Comparison of ENCODE assay signal across 28 cellular contexts in genomic region chr1:21584096-21584495, GRCh38.
"Had no signal": no experiment of that assay in that cellular context is flagged by ENCODE, and none has a peak within 500 bp of the region (broad histone marks: within the 10 kb centered on the region; RNA-seq: fewer than 3 reads in every experiment).

No MANE protein-coding gene starts in this region.

- H3K36me3 ChIP-seq: breast epithelium, cardiac muscle cell, colonic mucosa, esophagus squamous epithelium, gastroesophageal sphincter had no signal

- H3K27me3 ChIP-seq: breast epithelium, cardiac muscle cell, colonic mucosa had no signal

- ATAC-seq: activated CD4-positive, alpha-beta T cell treated with anti-CD3 and anti-CD28 coated beads for 36 hours; activated CD8-positive, alpha-beta memory T cell treated with anti-CD3 and anti-CD28 coated beads, Interleukin-2, amount 10 ng/mL, durations not matched to agents 7 days and 5 days; activated CD8-positive, alpha-beta T cell treated with anti-CD3 and anti-CD28 coated beads, Interleukin-2, amount 10 ng/mL, durations not matched to agents 7 days and 5 days; activated naive CD4-positive, alpha-beta T cell treated with anti-CD3 and anti-CD28 coated beads, Interleukin-2, amount 50 U/mL, for 72 hours; activated T-cell treated with anti-CD3 and anti-CD28 coated beads, Interleukin-2, amount 50 U/mL, for 72 hours; gastroesophageal sphincter had no signal

- DNase-seq: activated CD4-positive, alpha-beta memory T cell treated with anti-CD3 and anti-CD28 coated beads for 36 hours; activated CD4-positive, alpha-beta T cell treated with anti-CD3 and anti-CD28 coated beads for 36 hours; activated CD4-positive, alpha-beta T cell treated with anti-CD3 and anti-CD28 coated beads, Interleukin-2, amount 10 ng/mL, durations not matched to agents 24 days and 14 days; activated CD4-positive, CD25-positive, alpha-beta regulatory T cell; activated CD4-positive, CD25-positive, alpha-beta regulatory T cell treated with anti-CD3 and anti-CD28 coated beads, Interleukin-2, amount 50 U/mL, for 72 hours; activated CD8-positive, alpha-beta memory T cell treated with anti-CD3 and anti-CD28 coated beads, Interleukin-2, amount 10 ng/mL, durations not matched to agents 7 days and 5 days; activated CD8-positive, alpha-beta memory T cell treated with anti-CD3 and anti-CD28 coated beads, Interleukin-2, amount 50 U/mL, for 4 hours; activated CD8-positive, alpha-beta T cell treated with anti-CD3 and anti-CD28 coated beads, Interleukin-2, amount 10 ng/mL, durations not matched to agents 7 days and 5 days; activated gamma-delta T cell; activated naive CD4-positive, alpha-beta T cell; activated naive CD4-positive, alpha-beta T cell treated with anti-CD3 and anti-CD28 coated beads, Interleukin-2, amount 10 ng/mL, durations not matched to agents 7 days and 5 days; activated naive CD8-positive, alpha-beta T cell treated with anti-CD3 and anti-CD28 coated beads, Interleukin-2, amount 10 ng/mL, durations not matched to agents 7 days and 5 days; activated T-cell treated with anti-CD3 and anti-CD28 coated beads, Interleukin-2, amount 50 U/mL, for 24 hours; activated T-cell treated with anti-CD3 and anti-CD28 coated beads, Interleukin-2, amount 50 U/mL, for 72 hours; amniotic stem cell; anterior cingulate cortex; central memory CD4-positive, alpha-beta T cell; cerebellar nuclear complex; colonic mucosa; effector CD8-positive, alpha-beta T cell; esophagus squamous epithelium; foreskin melanocyte; T-helper 2 cell had no signal

- H3K4me3 ChIP-seq: breast epithelium, cardiac muscle cell, colonic mucosa, esophagus squamous epithelium, gastroesophageal sphincter had no signal

- H3K27ac ChIP-seq: breast epithelium, cardiac muscle cell, colonic mucosa, epithelial cell of prostate, esophagus squamous epithelium, gastroesophageal sphincter had no signal

- H3K4me1 ChIP-seq: breast epithelium, colonic mucosa had no signal

- H3K9me3 ChIP-seq: breast epithelium, colonic mucosa, esophagus squamous epithelium, gastroesophageal sphincter had no signal
